ENCODE assay signal across 8 cellular contexts in the genomic region with DNA sequence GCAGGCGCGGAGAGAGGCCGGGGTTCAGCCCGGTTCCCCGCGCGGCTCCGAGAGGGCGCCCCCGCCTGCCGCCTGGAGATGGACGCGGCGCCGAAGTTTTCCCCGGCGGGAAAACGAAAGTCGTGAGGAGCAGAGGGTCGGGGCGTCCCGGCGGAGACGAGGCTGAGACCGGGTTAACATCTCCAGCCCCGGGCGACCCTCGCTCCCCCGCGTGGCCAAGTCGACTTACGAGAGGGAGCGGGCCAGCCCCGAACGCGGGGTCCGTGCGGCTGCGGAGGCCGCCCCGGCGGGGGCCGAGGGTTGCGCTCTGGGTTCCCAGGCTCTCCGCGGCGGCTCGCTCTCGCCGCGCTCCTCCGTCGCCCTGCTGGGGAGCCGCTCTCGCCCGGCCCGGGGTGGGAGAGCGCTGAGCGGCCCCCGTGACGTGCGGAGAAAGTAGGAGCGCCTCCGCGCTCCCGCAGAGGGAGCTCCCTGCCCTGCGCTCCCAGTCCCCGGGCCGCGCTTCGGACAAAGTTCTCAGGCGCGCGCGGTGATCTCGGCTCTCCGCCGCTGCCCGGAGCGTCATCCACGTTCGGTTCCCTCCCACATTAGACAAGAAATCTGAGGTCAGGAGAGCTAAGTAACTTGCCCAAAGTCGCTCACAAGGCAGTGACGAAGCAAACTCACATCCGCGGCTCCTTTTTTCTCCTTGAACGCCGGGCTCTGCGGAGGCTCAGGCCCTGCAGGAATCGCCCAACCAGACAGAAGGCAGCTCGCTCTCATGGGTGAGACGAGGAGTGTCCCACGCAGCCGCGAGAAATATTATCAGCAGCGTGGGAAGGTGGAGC. TPM values are rescaled to one million over a fixed set of nuclear protein-coding genes. Genes with fewer than 3 reads are reported as not detected.
DNase-seq lines count a peak whose midpoint lies in the region; ATAC-seq and TF ChIP-seq lines count a peak whose summit lies in the region.

No MANE protein-coding gene starts in this region.

- peak; percentile 39 for ATAC-seq in activated CD4-positive, alpha-beta T cell treated with anti-CD3 and anti-CD28 coated beads for 36 hours
- ATAC-seq in left lung (peak; percentile 66), HG02938 (IDR thresholded peaks at IDR 0.05; ENCODE audit: unreplicated experiment) (no peak)

- peaks cover 3% of the 10 kb centered on the region for H3K27me3 Mint-ChIP-seq in activated CD4-positive, alpha-beta T cell treated with anti-CD3 and anti-CD28 coated beads for 36 hours

- CTCF ChIA-PET in activated CD4-positive, alpha-beta T cell treated with anti-CD3 and anti-CD28 coated beads for 36 hours (lab: Charles Lee), result interaction anchor here (0.6 to 1.5 kb wide), 6 partner anchors 11 to 1604 kb away, joined by 3 to 7 read pairs (median 3); a partner anchor contains a TSS

- H3K4me3 ChIP-seq in left lung, result peak overlapping the region; percentile 77 to 92

- DNase-seq in GDM1 (lab: John Stamatoyannopoulos, UW) (peak; percentile 41), HuH-7.5 (ENCODE audit: low spot score) (peak; percentile 27), dermis blood vessel endothelial cell (peak; percentile 75), left lung (peak; percentile 57 to 85), NCI-H2196 treated with DMSO at 0.1 percent for 48 hours (lab: John Stamatoyannopoulos, UW; ENCODE audit: unreplicated experiment) (no peak)
- peak; percentile 72 for DNase-seq in activated CD4-positive, alpha-beta T cell treated with anti-CD3 and anti-CD28 coated beads for 36 hours
- peak; percentile 31 for DNase-seq in stimulated activated CD4-positive, alpha-beta T cell treated with anti-CD3 and anti-CD28 coated beads, Interleukin-2, amount 100 ng/mL, for 4 hours (ENCODE audit: low read depth)

- H3K4me3 Mint-ChIP-seq in activated CD4-positive, alpha-beta T cell treated with anti-CD3 and anti-CD28 coated beads for 36 hours, result peak overlapping the region; percentile 79

- no peaks in the 10 kb centered on the region for H3K36me3 ChIP-seq in left lung

- intact Hi-C loops in activated CD4-positive, alpha-beta T cell treated with anti-CD3 and anti-CD28 coated beads for 36 hours (cut with DNase I, micrococcal nuclease), result loop anchor here (1.0 to 5.0 kb wide), 11 partner anchors 183 to 1029 kb away; a partner anchor contains a TSS
- intact Hi-C loops in left lung (cut with DNase I), result no loop called here

- H3K27ac ChIP-seq in left lung, result peak overlapping the region; percentile 75 to 94

- POLR2A ChIA-PET in activated CD4-positive, alpha-beta T cell treated with anti-CD3 and anti-CD28 coated beads for 36 hours (lab: Charles Lee), result interaction anchor here (0.7 to 2.2 kb wide), 3 partner anchors 183 to 283 kb away, joined by 3 to 9 read pairs (median 4); a partner anchor contains a TSS

- H3K36me3 Mint-ChIP-seq in activated CD4-positive, alpha-beta T cell treated with anti-CD3 and anti-CD28 coated beads for 36 hours (ENCODE audit: low read depth), result no peaks in the 10 kb centered on the region

- no peaks in the 10 kb centered on the region for H3K9me3 Mint-ChIP-seq in activated CD4-positive, alpha-beta T cell treated with anti-CD3 and anti-CD28 coated beads for 36 hours (ENCODE audit: low read depth)

- no peak for TF ChIP-seq CTCF in left lung (IDR thresholded peaks at IDR 0.05)

- no peaks in the 10 kb centered on the region for H3K9me3 ChIP-seq in left lung

- H3K27me3 ChIP-seq in left lung, result peaks cover 4 to 68% of the 10 kb centered on the region in 2 donors

- H3K4me1 Mint-ChIP-seq in activated CD4-positive, alpha-beta T cell treated with anti-CD3 and anti-CD28 coated beads for 36 hours, result peaks cover 82% of the 10 kb centered on the region

- H3K27ac Mint-ChIP-seq in activated CD4-positive, alpha-beta T cell treated with anti-CD3 and anti-CD28 coated beads for 36 hours, result peak overlapping the region; percentile 82

- H3K4me1 ChIP-seq in left lung, result peaks cover 9 to 24% of the 10 kb centered on the region in 2 donors

RNA-seq across cellular contexts. Expression of a gene that starts 1.1 kb away (rescaled TPM):
- total RNA-seq in activated CD4-positive, alpha-beta T cell treated with anti-CD3 and anti-CD28 coated beads for 36 hours, result 1 to 10 TPM; 1.9 to 2.1 TPM
- total RNA-seq in dermis blood vessel endothelial cell (0.19 and 0.34 TPM in 2 replicates), left lung (1 to 10 TPM; 1.7 to 3.6 TPM)

Comparison
In these comparisons a context has a peak if more than half of its experiments do, and no peak if none do; other contexts are left out.
1. intact Hi-C loops: an anchor here in activated CD4-positive, alpha-beta T cell treated with anti-CD3 and anti-CD28 coated beads for 36 hours (1.0 to 5.0 kb wide); none called in left lung.